ENCODE assay signal across 10 cellular contexts in genomic region chrX:154775611-154776349, GRCh38. TPM values are rescaled to one million over a fixed set of nuclear protein-coding genes. Genes with fewer than 3 reads are reported as not detected.
DNase-seq lines count a peak whose midpoint lies in the region; ATAC-seq, FAIRE-seq and TF ChIP-seq lines count a peak whose summit lies in the region.
"Had no signal": no experiment of that assay in that cellular context is flagged by ENCODE, and none has a peak within 500 bp of the region (broad histone marks: within the 10 kb centered on the region; RNA-seq: fewer than 3 reads in every experiment).

No MANE protein-coding gene starts in this region.

- POLR2A ChIA-PET in RWPE1 (lab: Yijun Ruan, JAX; ENCODE audit: low non-redundant PET): no interaction called here

- CTCF ChIA-PET in RWPE1 (lab: Yijun Ruan, JAX): no interaction called here

- DNase-seq in H54 (ENCODE audit: insufficient read length, low spot score) (peak; percentile 23), RWPE1 (ENCODE audit: low spot score) (peak; percentile 20), dermis blood vessel endothelial cell (peak; percentile 29), putamen (ENCODE audit: low spot score) (peak; percentile 63), NCI-H1436 treated with DMSO at 0.1 percent for 48 hours (lab: John Stamatoyannopoulos, UW) (no peak)
- no peak for DNase-seq in central memory CD4-positive, alpha-beta T cell
- DNase-seq: NCI-H187 had no signal

- no peak for TF ChIP-seq POLR2A in H54 (IDR thresholded peaks at IDR 0.05; ENCODE audit: low read depth, low read length)

- no peak for FAIRE-seq in H54 (lab: Jason Lieb, UNC)
- FAIRE-seq: endothelial cell of umbilical vein had no signal

- ATAC-seq in HG03442 (IDR thresholded peaks at IDR 0.05; ENCODE audit: unreplicated experiment): no peak

- no peak for TF ChIP-seq CTCF in RWPE1 (conservative IDR thresholded peaks at IDR 0.05; ENCODE audit: low read depth)

- H3K27ac ChIP-seq in RWPE1: no peak overlapping the region

RNA-seq across cellular contexts. Expression of gene DKC1, which starts 13.1 kb away (rescaled TPM):
- 45.6 and 71.2 TPM in 2 replicates for total RNA-seq in dermis blood vessel endothelial cell

RNA-seq across cellular contexts. Expression of gene GAB3, which starts 24.9 kb away (rescaled TPM):
- total RNA-seq in dermis blood vessel endothelial cell: 12.1 and 14.1 TPM in 2 replicates

RNA-seq across cellular contexts. Expression of gene MPP1, which starts 29.5 kb away (rescaled TPM):
- 39.5 and 59.2 TPM in 2 replicates for total RNA-seq in dermis blood vessel endothelial cell

RNA-seq across cellular contexts. Expression of gene SMIM9, which starts 58.7 kb away (rescaled TPM):
- total RNA-seq in dermis blood vessel endothelial cell: not detected in 2 replicates
- total RNA-seq: endothelial cell of umbilical vein, neural crest cell had no signal

Comparison
In these comparisons a context has a peak if more than half of its experiments do, and no peak if none do; other contexts are left out.
1. DNase-seq: peak in H54 (single experiment), RWPE1 (single experiment), dermis blood vessel endothelial cell (single experiment) and putamen (single experiment); none in NCI-H1436 treated with DMSO at 0.1 percent for 48 hours (single experiment) and central memory CD4-positive, alpha-beta T cell (single experiment).